In genomic region chr3:100556656-100557310, GRCh38 we compare ENCODE assay signal across 13 cellular contexts. TPM values are rescaled to one million over a fixed set of nuclear protein-coding genes. Genes with fewer than 3 reads are reported as not detected.
A peak's percentile ranks its signal among the peaks of the same experiment; 100 is the strongest.
DNase-seq lines count a peak whose midpoint lies in the region; ATAC-seq, FAIRE-seq and TF ChIP-seq lines count a peak whose summit lies in the region.
"Had no signal": no experiment of that assay in that cellular context is flagged by ENCODE, and none has a peak within 500 bp of the region (broad histone marks: within the 10 kb centered on the region; RNA-seq: fewer than 3 reads in every experiment).

No MANE protein-coding gene starts in this region.

- H2BK120ac ChIP-seq in IMR-90 (ENCODE audit: low read depth, low read length) = no peak overlapping the region

- H3K9ac ChIP-seq in IMR-90 (ENCODE audit: low read depth, low read length) (no peak overlapping the region), keratinocyte (ENCODE audit: control insufficient read depth, extremely low read depth, insufficient read depth, low read length) (no peak overlapping the region)

- no peak overlapping the region for H4K8ac ChIP-seq in IMR-90 (ENCODE audit: low read depth in 2 of 2, low read length in 2 of 2)

- TF ChIP-seq CTCF in IMR-90 (conservative IDR thresholded peaks at IDR 0.05; ENCODE audit: low read depth, low read length) = no peak
- TF ChIP-seq CTCF in astrocyte of the spinal cord (IDR thresholded peaks at IDR 0.05; ENCODE audit: low read depth, low read length) = no peak
- TF ChIP-seq CTCF in keratinocyte (optimal IDR thresholded peaks at IDR 0.05 in 1 of 3, IDR thresholded peaks at IDR 0.05 in 1 of 3, conservative IDR thresholded peaks at IDR 0.05 in 1 of 3; ENCODE audit: extremely low read depth in 1 of 3, insufficient read depth in 2 of 3, low read length in 3 of 3) = no peak

- H4K5ac ChIP-seq in IMR-90 (ENCODE audit: low read depth, low read length) = no peak overlapping the region

- H3K9me1 ChIP-seq in IMR-90 (ENCODE audit: insufficient read depth, low read length) = peaks cover 7% of the 10 kb centered on the region
- no peaks in the 10 kb centered on the region for H3K9me1 ChIP-seq in keratinocyte (ENCODE audit: control insufficient read depth, extremely low read depth, insufficient read depth, low read length)

- no CpG with 5 or more reads among the region's 2 CpGs for WGBS in IMR-90 (ENCODE audit: extremely low coverage in 2 of 2, insufficient read length in 1 of 2), 2 experiments

- H2AK5ac ChIP-seq in IMR-90 (ENCODE audit: low read depth, low read length) = no peak overlapping the region

- no peak for TF ChIP-seq POLR2A in IMR-90 (IDR thresholded peaks at IDR 0.05; ENCODE audit: low read depth, low read length)

- CTCF ChIA-PET in IMR-90 (lab: Yijun Ruan, JAX) = no interaction called here

- H3K27me3 ChIP-seq in IMR-90 (ENCODE audit: control insufficient read depth, insufficient read depth, low read length) (no peaks in the 10 kb centered on the region), keratinocyte (ENCODE audit: control insufficient read depth, extremely low read depth, insufficient read depth, low read length) (no peaks in the 10 kb centered on the region)
- H3K27me3 ChIP-seq: right atrium auricular region had no signal

- H2BK5ac ChIP-seq in IMR-90 (ENCODE audit: low read depth, low read length, poor library complexity, severe bottlenecking) = no peak overlapping the region

- H3K4ac ChIP-seq in IMR-90 (ENCODE audit: low read depth, low read length) = no peak overlapping the region

- FAIRE-seq in keratinocyte (lab: Jason Lieb, UNC) = peak; percentile 75

- H4K20me1 ChIP-seq in IMR-90 (ENCODE audit: insufficient read depth, low read length) (no peaks in the 10 kb centered on the region), keratinocyte (ENCODE audit: control insufficient read depth, extremely low read depth, insufficient read depth, low read length) (no peaks in the 10 kb centered on the region)

- H3K23ac ChIP-seq in IMR-90 (ENCODE audit: low read depth, low read length) = no peak overlapping the region

- H2AFZ ChIP-seq in IMR-90 (replicated peaks; ENCODE audit: low read length, poor library complexity) (no peak overlapping the region), keratinocyte (ENCODE audit: control insufficient read depth, low read length) (no peak overlapping the region)

- H2AK9ac ChIP-seq in IMR-90 (replicated peaks; ENCODE audit: low read depth, low read length, poor library complexity) = no peak overlapping the region

- no peak overlapping the region for H3K27ac ChIP-seq in IMR-90 (ENCODE audit: insufficient read depth, low read length)
- H3K27ac ChIP-seq in keratinocyte (ENCODE audit: control insufficient read depth, insufficient read depth, low read length) = peak overlapping the region; percentile 39
- H3K27ac ChIP-seq: right atrium auricular region had no signal

- DNase-seq in DMS53 (lab: John Stamatoyannopoulos, UW) (peak; percentile 43), IMR-90 (peak; percentile 74), astrocyte of the spinal cord (ENCODE audit: low read depth, low spot score) (peak; percentile 74), keratinocyte (ENCODE audit: low read depth, low spot score) (no peak), NCI-H774 (lab: John Stamatoyannopoulos, UW) (no peak)
- DNase-seq: left colon, NCI-H1930 had no signal

- H3K36me3 ChIP-seq in IMR-90 (ENCODE audit: control insufficient read depth, insufficient read depth, low read length) (no peaks in the 10 kb centered on the region), keratinocyte (ENCODE audit: control insufficient read depth in 2 of 2, extremely low read depth in 1 of 2, insufficient read depth in 2 of 2, low read length in 2 of 2) (no peaks in the 10 kb centered on the region)
- H3K36me3 ChIP-seq: right atrium auricular region had no signal

- TF ChIP-seq RAD21 in IMR-90 (IDR thresholded peaks at IDR 0.05; ENCODE audit: low read length) = no peak

- H4K91ac ChIP-seq in IMR-90 (ENCODE audit: insufficient read depth, low read depth, low read length) = no peak overlapping the region

- H3K9me3 ChIP-seq in IMR-90 (ENCODE audit: control insufficient read depth, insufficient read depth, low read length) (no peaks in the 10 kb centered on the region), keratinocyte (ENCODE audit: control insufficient read depth, low read depth, low read length) (no peaks in the 10 kb centered on the region)
- H3K9me3 ChIP-seq: right atrium auricular region had no signal

- no peak overlapping the region for H3K4me3 ChIP-seq in IMR-90 (ENCODE audit: insufficient read depth, low read depth, low read length)
- no peak overlapping the region for H3K4me3 ChIP-seq in astrocyte of the spinal cord (ENCODE audit: low read depth, low read length)
- H3K4me3 ChIP-seq in keratinocyte (ENCODE audit: control insufficient read depth in 2 of 3, extremely low read depth in 1 of 3, insufficient read depth in 2 of 3, low read depth in 1 of 3, low read length in 3 of 3) = no peak overlapping the region
- H3K4me3 ChIP-seq: right atrium auricular region had no signal

- no peak overlapping the region for H2BK20ac ChIP-seq in IMR-90 (ENCODE audit: low read depth, low read length)

- no peak overlapping the region for H3K56ac ChIP-seq in IMR-90 (ENCODE audit: extremely low read depth, insufficient read depth, low read length)

- H3K4me1 ChIP-seq in IMR-90 (ENCODE audit: control insufficient read depth, insufficient read depth, low read length) (peaks cover 11% of the 10 kb centered on the region), keratinocyte (ENCODE audit: control insufficient read depth, extremely low read depth, insufficient read depth, low read length) (peaks cover 27% of the 10 kb centered on the region)
- H3K4me1 ChIP-seq: right atrium auricular region had no signal

- H2BK15ac ChIP-seq in IMR-90 (ENCODE audit: low read depth, low read length) = no peak overlapping the region

- dilution Hi-C loops in IMR-90 (cut with HindIII; ENCODE audit: low sequenced_read_pairs, unreplicated experiment) (no loop called here), keratinocyte (cut with MboI; ENCODE audit: extremely low pct_ligation_motif_present, low sequenced_read_pairs) (no loop called here)

- in situ Hi-C loops in IMR-90 (cut with MboI; ENCODE audit: low sequenced_read_pairs) (no loop called here), astrocyte of the spinal cord (cut with HindIII; ENCODE audit: low sequenced_read_pairs) (no loop called here)

- no peaks in the 10 kb centered on the region for H3K79me1 ChIP-seq in IMR-90 (ENCODE audit: low read depth in 1 of 2, low read length in 2 of 2)

- no peak overlapping the region for H3K14ac ChIP-seq in IMR-90 (replicated peaks; ENCODE audit: low read depth, low read length)

- ATAC-seq in IMR-90 (ENCODE audit: low read depth) = peak; percentile 43
- no peak for ATAC-seq in GM19397 (IDR thresholded peaks at IDR 0.05; ENCODE audit: unreplicated experiment)
- ATAC-seq in HG02970 (IDR thresholded peaks at IDR 0.05; ENCODE audit: low FRiP score, unreplicated experiment) = no peak
- no peak for ATAC-seq in GM19035 (IDR thresholded peaks at IDR 0.05; ENCODE audit: unreplicated experiment)
- ATAC-seq: left colon; natural killer cell treated with Interleukin-12 subunit alpha and Interleukin-12 subunit beta and Interleukin-15 and Interleukin-18, amount 100 ng/mL, for 72 hours had no signal

- no peak overlapping the region for H3K18ac ChIP-seq in IMR-90 (ENCODE audit: low read depth, low read length)

- BruUV-seq in IMR-90 (replicated peaks; lab: Mats Ljungman, UMichigan) = no TSS peak

- no peaks in the 10 kb centered on the region for H3K79me2 ChIP-seq in keratinocyte (ENCODE audit: control insufficient read depth, insufficient read depth, low read length)

- intact Hi-C loops in IMR-90 (cut with micrococcal nuclease) = no loop called here

- POLR2A ChIA-PET in IMR-90 (lab: Charles Lee; ENCODE audit: unreplicated experiment) = no interaction called here

- H3K4me2 ChIP-seq in IMR-90 (ENCODE audit: low read depth, low read length) (no peak overlapping the region), keratinocyte (ENCODE audit: control insufficient read depth, extremely low read depth, insufficient read depth, low read depth, low read length) (peak overlapping the region; percentile 36)

TF ChIP-seq in IMR-90, 13 proteins besides CTCF, POLR2A, EP300 and RAD21 (continues in another document):
- no peak for TF ChIP-seq ELK1 (IDR thresholded peaks at IDR 0.05; ENCODE audit: borderline replicate concordance, low read depth, low read length)
- TF ChIP-seq MAFK (IDR thresholded peaks at IDR 0.05; ENCODE audit: low read depth, low read length) = no peak
- TF ChIP-seq MAZ (IDR thresholded peaks at IDR 0.05; ENCODE audit: borderline replicate concordance, low read depth, low read length) = no peak
- no peak for TF ChIP-seq BHLHE40 (IDR thresholded peaks at IDR 0.05; ENCODE audit: low read depth, low read length)
- no peak for TF ChIP-seq MXI1 (IDR thresholded peaks at IDR 0.05; ENCODE audit: borderline replicate concordance, low read depth, low read length)
- TF ChIP-seq CHD1 (IDR thresholded peaks at IDR 0.05; ENCODE audit: low read depth, low read length) = no peak
- TF ChIP-seq NFE2L2 (IDR thresholded peaks at IDR 0.05; ENCODE audit: low read depth, low read length) = no peak
- TF ChIP-seq RFX5 (IDR thresholded peaks at IDR 0.05; ENCODE audit: low read depth, low read length) = no peak
- no peak for TF ChIP-seq CEBPB (IDR thresholded peaks at IDR 0.05; ENCODE audit: low read depth, low read length)
- no peak for TF ChIP-seq RCOR1 (IDR thresholded peaks at IDR 0.05; ENCODE audit: insufficient replicate concordance, low read length)

RNA-seq across cellular contexts. Expression of gene ADGRG7, which starts 52.6 kb away (rescaled TPM):
- total RNA-seq in IMR-90 (2012; rRNA removed) = not detected in 2 replicates
- polyA plus RNA-seq in IMR-90 (2012; rRNA removed) (not detected in 2 replicates), keratinocyte (0.03 to 0.06 TPM (median 0.03 TPM) in 3 replicates)
- polyA plus RNA-seq in IMR-90 (2012; cell fraction: cytosol; rRNA removed) = not detected in 2 replicates
- not detected in 2 replicates for polyA plus RNA-seq in IMR-90 (2012; cell fraction: nucleus; rRNA removed; ENCODE audit: low replicate concordance)
- 0.16 TPM for polyA plus RNA-seq in keratinocyte (2011; ENCODE audit: low read depth)
- polyA plus RNA-seq in keratinocyte (2011; cell fraction: cytosol; rRNA removed) = not detected in 2 replicates
- polyA plus RNA-seq in keratinocyte (2011; cell fraction: nucleus; rRNA removed) = 0.06 and 0.07 TPM in 2 replicates
- 0.08 and 0.45 TPM in 2 replicates for polyA plus RNA-seq in keratinocyte (2012; ENCODE audit: low replicate concordance)
- polyA minus RNA-seq in keratinocyte = 0.19 TPM in 1 of 3 replicates, not detected in the others
- polyA minus RNA-seq in keratinocyte (2011; cell fraction: cytosol; rRNA and poly(A)+ RNA removed) = not detected
- not detected in 2 replicates for polyA minus RNA-seq in keratinocyte (2011; cell fraction: nucleus; rRNA and poly(A)+ RNA removed)
- total RNA-seq: dermis microvascular lymphatic vessel endothelial cell; natural killer cell treated with Interleukin-12 subunit alpha and Interleukin-12 subunit beta and Interleukin-15 and Interleukin-18, amount 100 ng/mL, for 72 hours; right atrium auricular region had no signal

Comparison
In these comparisons a context has a peak if more than half of its experiments do, and no peak if none do; other contexts are left out.
1. DNase-seq: peak in DMS53 (single experiment), IMR-90 (single experiment) and astrocyte of the spinal cord (single experiment); none in keratinocyte (single experiment) and NCI-H774 (single experiment).